1 cellular context compared by ENCODE assay signal in the genomic region with DNA sequence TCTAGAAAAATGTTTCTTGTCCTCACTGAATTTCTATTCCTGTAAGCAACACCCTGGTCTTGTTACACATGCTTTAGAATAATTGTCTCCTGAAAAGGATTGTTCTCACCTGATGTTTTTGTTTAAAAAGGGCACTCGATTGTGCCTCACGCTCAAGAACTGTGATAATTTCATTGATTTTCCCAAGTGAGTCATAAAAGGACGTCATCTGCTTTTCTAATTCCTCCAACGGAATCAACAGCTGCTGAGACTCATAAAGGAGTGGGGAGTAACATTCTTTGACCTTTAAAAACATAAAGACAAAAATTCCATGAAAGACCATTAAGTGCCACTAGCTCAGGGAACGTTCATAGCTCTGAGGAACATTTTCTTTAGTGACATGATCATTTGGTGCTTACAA.
TF ChIP-seq lines count a peak whose summit lies in the region.

No MANE protein-coding gene starts in this region.

TF ChIP-seq in HEK293, 187 proteins besides CTCF, POLR2A, EP300 and RAD21 (continued from another document):
- TF ChIP-seq, protein P1, sequence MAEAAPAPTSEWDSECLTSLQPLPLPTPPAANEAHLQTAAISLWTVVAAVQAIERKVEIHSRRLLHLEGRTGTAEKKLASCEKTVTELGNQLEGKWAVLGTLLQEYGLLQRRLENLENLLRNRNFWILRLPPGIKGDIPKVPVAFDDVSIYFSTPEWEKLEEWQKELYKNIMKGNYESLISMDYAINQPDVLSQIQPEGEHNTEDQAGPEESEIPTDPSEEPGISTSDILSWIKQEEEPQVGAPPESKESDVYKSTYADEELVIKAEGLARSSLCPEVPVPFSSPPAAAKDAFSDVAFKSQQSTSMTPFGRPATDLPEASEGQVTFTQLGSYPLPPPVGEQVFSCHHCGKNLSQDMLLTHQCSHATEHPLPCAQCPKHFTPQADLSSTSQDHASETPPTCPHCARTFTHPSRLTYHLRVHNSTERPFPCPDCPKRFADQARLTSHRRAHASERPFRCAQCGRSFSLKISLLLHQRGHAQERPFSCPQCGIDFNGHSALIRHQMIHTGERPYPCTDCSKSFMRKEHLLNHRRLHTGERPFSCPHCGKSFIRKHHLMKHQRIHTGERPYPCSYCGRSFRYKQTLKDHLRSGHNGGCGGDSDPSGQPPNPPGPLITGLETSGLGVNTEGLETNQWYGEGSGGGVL (tag by site-specific recombination; IDR thresholded peaks at IDR 0.05): peak; percentile 45
- TF ChIP-seq IKZF3 (tag by site-specific recombination; IDR thresholded peaks at IDR 0.05) (peak; percentile 39; the same call in 1 of the 2 replicates), ZBTB17 (tag by site-specific recombination; IDR thresholded peaks at IDR 0.05) (peak; percentile 36; the same call in 1 of the 2 replicates), ZNF366 (tag by site-specific recombination; conservative IDR thresholded peaks at IDR 0.05) (peak; percentile 60; the same call in 1 of the 2 replicates), FEZF1 (tag by site-specific recombination; IDR thresholded peaks at IDR 0.05) (peak; percentile 90), WT1 (tag by site-specific recombination; IDR thresholded peaks at IDR 0.05) (peak; percentile 92), ZEB2 (tag by site-specific recombination; IDR thresholded peaks at IDR 0.05) (peak; percentile 66), ZNF624 (tag by site-specific recombination; IDR thresholded peaks at IDR 0.05) (no peak), BCL11A (tag by site-specific recombination; IDR thresholded peaks at IDR 0.05; ENCODE audit: low read depth) (0 out of 2 replicates have a peak, but pooled peaks have one; percentile 22), YY2 (tag by site-specific recombination; IDR thresholded peaks at IDR 0.05) (no peak), ZNF350 (tag by site-specific recombination; IDR thresholded peaks at IDR 0.05) (peak; percentile 67; the same call in 1 of the 2 replicates), OSR2 (tag by site-specific recombination; IDR thresholded peaks at IDR 0.05) (peak; percentile 51; the same call in 1 of the 2 replicates), KLF8 (tag by site-specific recombination; IDR thresholded peaks at IDR 0.05) (peak; percentile 44), ZNF184 (tag by site-specific recombination; IDR thresholded peaks at IDR 0.05) (no peak), SP3 (tag by site-specific recombination; IDR thresholded peaks at IDR 0.05) (peak; percentile 21; the same call in 1 of the 2 replicates), ZBTB21 (tag by site-specific recombination; IDR thresholded peaks at IDR 0.05) (peak; percentile 41; the same call in 1 of the 2 replicates), ZNF394 (tag by site-specific recombination; IDR thresholded peaks at IDR 0.05; ENCODE audit: borderline replicate concordance) (peak; percentile 44; the same call in 1 of the 2 replicates), ZNF654 (tag by site-specific recombination; IDR thresholded peaks at IDR 0.05; ENCODE audit: low read depth) (no peak)
- TF ChIP-seq, protein P2, sequence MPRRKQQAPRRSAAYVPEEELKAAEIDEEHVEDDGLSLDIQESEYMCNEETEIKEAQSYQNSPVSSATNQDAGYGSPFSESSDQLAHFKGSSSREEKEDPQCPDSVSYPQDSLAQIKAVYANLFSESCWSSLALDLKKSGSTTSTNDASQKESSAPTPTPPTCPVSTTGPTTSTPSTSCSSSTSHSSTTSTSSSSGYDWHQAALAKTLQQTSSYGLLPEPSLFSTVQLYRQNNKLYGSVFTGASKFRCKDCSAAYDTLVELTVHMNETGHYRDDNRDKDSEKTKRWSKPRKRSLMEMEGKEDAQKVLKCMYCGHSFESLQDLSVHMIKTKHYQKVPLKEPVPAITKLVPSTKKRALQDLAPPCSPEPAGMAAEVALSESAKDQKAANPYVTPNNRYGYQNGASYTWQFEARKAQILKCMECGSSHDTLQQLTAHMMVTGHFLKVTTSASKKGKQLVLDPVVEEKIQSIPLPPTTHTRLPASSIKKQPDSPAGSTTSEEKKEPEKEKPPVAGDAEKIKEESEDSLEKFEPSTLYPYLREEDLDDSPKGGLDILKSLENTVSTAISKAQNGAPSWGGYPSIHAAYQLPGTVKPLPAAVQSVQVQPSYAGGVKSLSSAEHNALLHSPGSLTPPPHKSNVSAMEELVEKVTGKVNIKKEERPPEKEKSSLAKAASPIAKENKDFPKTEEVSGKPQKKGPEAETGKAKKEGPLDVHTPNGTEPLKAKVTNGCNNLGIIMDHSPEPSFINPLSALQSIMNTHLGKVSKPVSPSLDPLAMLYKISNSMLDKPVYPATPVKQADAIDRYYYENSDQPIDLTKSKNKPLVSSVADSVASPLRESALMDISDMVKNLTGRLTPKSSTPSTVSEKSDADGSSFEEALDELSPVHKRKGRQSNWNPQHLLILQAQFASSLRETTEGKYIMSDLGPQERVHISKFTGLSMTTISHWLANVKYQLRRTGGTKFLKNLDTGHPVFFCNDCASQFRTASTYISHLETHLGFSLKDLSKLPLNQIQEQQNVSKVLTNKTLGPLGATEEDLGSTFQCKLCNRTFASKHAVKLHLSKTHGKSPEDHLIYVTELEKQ (tag by site-specific recombination; IDR thresholded peaks at IDR 0.05; ENCODE audit: borderline replicate concordance): peak; percentile 72; the same call in 1 of the 2 replicates
- TF ChIP-seq, protein P3, sequence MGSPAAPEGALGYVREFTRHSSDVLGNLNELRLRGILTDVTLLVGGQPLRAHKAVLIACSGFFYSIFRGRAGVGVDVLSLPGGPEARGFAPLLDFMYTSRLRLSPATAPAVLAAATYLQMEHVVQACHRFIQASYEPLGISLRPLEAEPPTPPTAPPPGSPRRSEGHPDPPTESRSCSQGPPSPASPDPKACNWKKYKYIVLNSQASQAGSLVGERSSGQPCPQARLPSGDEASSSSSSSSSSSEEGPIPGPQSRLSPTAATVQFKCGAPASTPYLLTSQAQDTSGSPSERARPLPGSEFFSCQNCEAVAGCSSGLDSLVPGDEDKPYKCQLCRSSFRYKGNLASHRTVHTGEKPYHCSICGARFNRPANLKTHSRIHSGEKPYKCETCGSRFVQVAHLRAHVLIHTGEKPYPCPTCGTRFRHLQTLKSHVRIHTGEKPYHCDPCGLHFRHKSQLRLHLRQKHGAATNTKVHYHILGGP (tag by site-specific recombination; IDR thresholded peaks at IDR 0.05): peak; percentile 78; the same call in 1 of the 2 replicates
- TF ChIP-seq, protein P4, sequence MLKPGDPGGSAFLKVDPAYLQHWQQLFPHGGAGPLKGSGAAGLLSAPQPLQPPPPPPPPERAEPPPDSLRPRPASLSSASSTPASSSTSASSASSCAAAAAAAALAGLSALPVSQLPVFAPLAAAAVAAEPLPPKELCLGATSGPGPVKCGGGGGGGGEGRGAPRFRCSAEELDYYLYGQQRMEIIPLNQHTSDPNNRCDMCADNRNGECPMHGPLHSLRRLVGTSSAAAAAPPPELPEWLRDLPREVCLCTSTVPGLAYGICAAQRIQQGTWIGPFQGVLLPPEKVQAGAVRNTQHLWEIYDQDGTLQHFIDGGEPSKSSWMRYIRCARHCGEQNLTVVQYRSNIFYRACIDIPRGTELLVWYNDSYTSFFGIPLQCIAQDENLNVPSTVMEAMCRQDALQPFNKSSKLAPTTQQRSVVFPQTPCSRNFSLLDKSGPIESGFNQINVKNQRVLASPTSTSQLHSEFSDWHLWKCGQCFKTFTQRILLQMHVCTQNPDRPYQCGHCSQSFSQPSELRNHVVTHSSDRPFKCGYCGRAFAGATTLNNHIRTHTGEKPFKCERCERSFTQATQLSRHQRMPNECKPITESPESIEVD (tag by site-specific recombination; IDR thresholded peaks at IDR 0.05): peak; percentile 87
